ENCODE assay signal across 8 cellular contexts in the genomic region with DNA sequence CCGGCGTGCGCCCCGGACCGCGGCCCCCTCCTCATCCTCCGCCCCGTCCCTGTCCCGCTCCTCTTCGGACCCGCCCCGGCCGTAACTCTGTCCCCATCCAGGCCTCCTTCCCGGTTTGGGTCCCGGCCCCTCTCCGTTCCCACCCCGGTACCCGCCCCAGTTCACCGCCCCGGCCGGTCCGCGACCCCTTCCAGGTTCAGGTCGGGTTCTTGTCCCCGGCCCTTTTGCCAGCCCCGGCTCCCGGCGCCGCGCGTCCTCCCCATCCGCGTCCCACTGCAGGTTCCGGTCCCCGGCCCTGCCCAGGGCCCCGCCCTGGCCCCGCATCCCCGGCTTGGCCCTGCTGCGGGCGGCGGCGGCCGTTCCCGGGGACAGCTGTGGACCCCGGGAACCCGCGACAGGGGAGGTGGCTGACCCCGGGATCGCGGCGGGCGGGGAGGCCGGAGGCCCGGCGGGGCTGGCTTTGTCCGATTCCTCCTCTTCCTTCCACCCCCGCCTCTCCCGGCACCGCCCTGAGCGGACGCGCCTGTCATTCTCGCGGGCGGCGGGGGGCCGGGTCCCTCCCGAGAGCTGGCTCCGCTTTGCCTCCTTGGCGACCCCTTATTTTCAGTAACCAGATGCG. TPM values are rescaled to one million over a fixed set of nuclear protein-coding genes. Genes with fewer than 3 reads are reported as not detected.
DNase-seq lines count a peak whose midpoint lies in the region; ATAC-seq, FAIRE-seq and TF ChIP-seq lines count a peak whose summit lies in the region.

No MANE protein-coding gene starts in this region.

- in situ Hi-C loops in K562 (cut with MboI), result no loop called here

- no peak for TF ChIP-seq EP300 in K562 (IDR thresholded peaks at IDR 0.05; ENCODE audit: low read length)

- no peak for TF ChIP-seq POLR2A in K562 (conservative IDR thresholded peaks at IDR 0.05)

- H3K27ac ChIP-seq in SJSA1 (peak overlapping the region; percentile 92), K562 (ENCODE audit: extremely low read depth, low read depth, low read length) (peak overlapping the region; percentile 96), iPS-20b (ENCODE audit: low read length) (no peak overlapping the region)

- peak; percentile 17 to 40 for DNase-seq in NOMO-1 (lab: John Stamatoyannopoulos, UW; ENCODE audit: unreplicated experiment in 2 of 2)
- DNase-seq in NOMO-1 treated with dmso at 0.1 percent for 144 hours (lab: John Stamatoyannopoulos, UW; ENCODE audit: unreplicated experiment), result no peak
- DNase-seq in SJSA1 (ENCODE audit: low read depth in 1 of 2, low spot score in 2 of 2), result peak; percentile 27 to 49
- DNase-seq in K562 (ENCODE audit: extremely low read depth in 1 of 4, low spot score in 3 of 4), result peak in 3 of 4 experiments; percentile 59 to 63 (median 62)
- no peak for DNase-seq in NCI-H2196 (lab: John Stamatoyannopoulos, UW; ENCODE audit: unreplicated experiment)

- H3K4me1 ChIP-seq in SJSA1 (replicated peaks) (peaks cover 36% of the 10 kb centered on the region), K562 (replicated peaks in 1 of 2; ENCODE audit: control insufficient read depth in 2 of 2, insufficient read depth in 2 of 2, low read length in 2 of 2) (peaks cover 14 to 27% of the 10 kb centered on the region in 2 experiments; a peak in 4 of 5 replicates), iPS-20b (ENCODE audit: insufficient read depth, low read length) (peaks cover 3% of the 10 kb centered on the region; the same call in 1 of the 2 replicates), skeletal muscle satellite cell (ENCODE audit: control insufficient read depth, insufficient read depth, low read length) (peaks cover 43% of the 10 kb centered on the region)

- FAIRE-seq in K562 (lab: Jason Lieb, UNC), result no peak

- no peak for TF ChIP-seq RAD21 in K562 (CRISPR knock-in tag; conservative IDR thresholded peaks at IDR 0.05 in 1 of 2, IDR thresholded peaks at IDR 0.05 in 1 of 2)

- H3K9me1 ChIP-seq in K562 (ENCODE audit: control insufficient read depth, insufficient read depth, low read length), result no peaks in the 10 kb centered on the region

- no peaks in the 10 kb centered on the region for H3K9me3 ChIP-seq in SJSA1 (replicated peaks)
- H3K9me3 ChIP-seq in K562 (replicated peaks; ENCODE audit: control insufficient read depth, insufficient read depth, low read depth, low read length), result no peaks in the 10 kb centered on the region
- no peaks in the 10 kb centered on the region for H3K9me3 ChIP-seq in iPS-20b (ENCODE audit: insufficient read depth, low read depth, low read length)
- H3K9me3 ChIP-seq in skeletal muscle satellite cell (replicated peaks; ENCODE audit: low read length), result no peaks in the 10 kb centered on the region

- H2AFZ ChIP-seq in K562 (ENCODE audit: low read depth, low read length), result peak overlapping the region; percentile 90; the same call in 1 of the 2 replicates

- H3K27me3 ChIP-seq in SJSA1 (replicated peaks) (no peaks in the 10 kb centered on the region), K562 (ENCODE audit: control insufficient read depth in 2 of 2, insufficient read depth in 2 of 2, low read length in 2 of 2) (no peaks in the 10 kb centered on the region), iPS-20b (ENCODE audit: insufficient read depth, low read length) (no peaks in the 10 kb centered on the region; the same call in 1 of the 2 replicates), skeletal muscle satellite cell (ENCODE audit: control insufficient read depth, insufficient read depth, low read length) (no peaks in the 10 kb centered on the region)

- H3K36me3 ChIP-seq in SJSA1, result peaks cover 44% of the 10 kb centered on the region
- peaks cover 7% of the 10 kb centered on the region; the same call in 1 of the 3 replicates for H3K36me3 ChIP-seq in K562 (ENCODE audit: control insufficient read depth, insufficient read depth, low read length)
- H3K36me3 ChIP-seq in iPS-20b (ENCODE audit: insufficient read depth, low read depth, low read length), result no peaks in the 10 kb centered on the region; the same call in 1 of the 2 replicates
- peaks cover 5% of the 10 kb centered on the region for H3K36me3 ChIP-seq in skeletal muscle satellite cell (ENCODE audit: insufficient read depth, low read length)

- 0% methylated on average over 28 of the region's 71 CpGs for WGBS in K562 (ENCODE audit: insufficient coverage, low coverage, missing lambda C conversion rate)

- H3K4me3 ChIP-seq in SJSA1, result peak overlapping the region; percentile 98
- H3K4me3 ChIP-seq in K562, result peak overlapping the region; percentile 85
- peak overlapping the region; percentile 93 for H3K4me3 ChIP-seq in iPS-20b (ENCODE audit: low read length)
- H3K4me3 ChIP-seq in skeletal muscle satellite cell (ENCODE audit: low read length), result peak overlapping the region; percentile 95

- H3K4me2 ChIP-seq in K562 (ENCODE audit: insufficient read depth, low read length) (peak overlapping the region; percentile 89), skeletal muscle satellite cell (ENCODE audit: low read length) (peak overlapping the region; percentile 95)

- peaks cover 11% of the 10 kb centered on the region for H4K20me1 ChIP-seq in K562 (replicated peaks; ENCODE audit: control insufficient read depth, insufficient read depth, low read length)

- intact Hi-C loops in K562 (cut with micrococcal nuclease), result no loop called here

- no peak for TF ChIP-seq CTCF in K562 (IDR thresholded peaks at IDR 0.05 in 2 of 3, conservative IDR thresholded peaks at IDR 0.05 in 1 of 3; ENCODE audit: insufficient read depth in 2 of 3, low read depth in 1 of 3, low read length in 3 of 3)

- BruUV-seq in K562 (replicated peaks; lab: Mats Ljungman, UMichigan), result no TSS peak

- peak; percentile 29 for ATAC-seq in HG02970 (IDR thresholded peaks at IDR 0.05; ENCODE audit: low FRiP score, unreplicated experiment)
- ATAC-seq in K562, result peak; percentile 71

- POLR2A ChIA-PET in K562 (lab: Yijun Ruan, JAX), result interaction anchor here (0.6 to 1.0 kb wide), 3 partner anchors 10 to 297 kb away, joined by 3 to 4 read pairs (median 3); no protein-coding TSS in a partner anchor

- peaks cover 53% of the 10 kb centered on the region for H3K79me2 ChIP-seq in K562 (ENCODE audit: control insufficient read depth, insufficient read depth, low read length)

- CTCF ChIA-PET in K562 (lab: Yijun Ruan, JAX; ENCODE audit: low intra/inter-chr PET ratio), result no interaction called here

- H3K9ac ChIP-seq in K562 (ENCODE audit: insufficient read depth in 1 of 2, low read depth in 2 of 2, low read length in 2 of 2), result peak overlapping the region; percentile 91 to 95
- H3K9ac ChIP-seq in iPS-20b (ENCODE audit: low read depth, low read length), result peak overlapping the region; percentile 95
- H3K9ac ChIP-seq in skeletal muscle satellite cell (ENCODE audit: low read depth, low read length), result peak overlapping the region; percentile 97

TF ChIP-seq in K562, 482 proteins besides CTCF, POLR2A, EP300 and RAD21 (continues in another document):
- TF ChIP-seq KDM1A (IDR thresholded peaks at IDR 0.05), result no peak
- TF ChIP-seq ZNF764 (CRISPR knock-in tag; IDR thresholded peaks at IDR 0.05; ENCODE audit: low read depth), result no peak
- peak; percentile 73; the same call in 1 of the 2 replicates for TF ChIP-seq ZBTB7A (IDR thresholded peaks at IDR 0.05; ENCODE audit: borderline replicate concordance, control insufficient read depth, low read depth, low read length)
- TF ChIP-seq BMI1 (IDR thresholded peaks at IDR 0.05; ENCODE audit: low read length), result no peak
- TF ChIP-seq ZNF197 (CRISPR knock-in tag; IDR thresholded peaks at IDR 0.05; ENCODE audit: low read depth), result no peak
- no peak for TF ChIP-seq SMC3 (conservative IDR thresholded peaks at IDR 0.05; ENCODE audit: insufficient read depth, low read depth, low read length)
- no peak for TF ChIP-seq MEF2D (tag; conservative IDR thresholded peaks at IDR 0.05; ENCODE audit: low read depth)

RNA-seq across cellular contexts. Expression of a gene that starts 0.6 kb away (rescaled TPM):
- 117 and 196 TPM in 2 replicates for total RNA-seq in SJSA1 (2014; rRNA removed; shearing (Covaris generic))
- 259 and 402 TPM in 2 replicates for total RNA-seq in K562 (2011; cell fraction: chromatin; rRNA removed; ENCODE audit: low replicate concordance)
- total RNA-seq in K562 (2011; cell fraction: nucleolus; rRNA removed), result 146 and 151 TPM in 2 replicates
- 202 and 203 TPM in 2 replicates for total RNA-seq in K562 (2011; cell fraction: nucleoplasm; rRNA removed)
- 90.2 and 134 TPM in 2 replicates for total RNA-seq in K562 (2014; rRNA removed)
- total RNA-seq in K562 (2014; rRNA removed; fragmentation: Illumina TruSeq; extraction: Trizol), result 44.9 and 45.4 TPM in 2 replicates
- total RNA-seq in K562 (2015; rRNA removed; fragmentation: Illumina TruSeq; extraction: Trizol), result 51.5 and 54.8 TPM in 2 replicates
- 73.7 and 76.9 TPM in 2 replicates for total RNA-seq in K562 (2021)
- 62.8 and 69.9 TPM in 2 replicates for polyA plus RNA-seq in K562 (2011; rRNA removed)
- polyA plus RNA-seq in K562 (2011; cell fraction: cytosol; rRNA removed), result 50.1 and 69.4 TPM in 2 replicates
- polyA plus RNA-seq in K562 (2011; cell fraction: nucleus; rRNA removed), result 122 and 135 TPM in 2 replicates
- 44.6 and 51.6 TPM in 2 replicates for polyA plus RNA-seq in K562 (2012)
- polyA plus RNA-seq in K562 (2014; fragmentation: Illumina TruSeq; extraction: Trizol), result 39.4 and 43.1 TPM in 2 replicates
- 1 to 10 TPM; 4.9 to 6.2 TPM for polyA plus RNA-seq in K562 (2014; fragmentation: Nextera tagmentation; extraction: Ambion mirVana)
- polyA plus RNA-seq in K562 (2014; rRNA removed), result 112 and 131 TPM in 2 replicates
- polyA minus RNA-seq in K562 (2011; rRNA and poly(A)+ RNA removed), result 72.4 and 77.9 TPM in 2 replicates
- polyA minus RNA-seq in K562 (2011; cell fraction: cytosol; rRNA and poly(A)+ RNA removed), result 27.6 and 35.7 TPM in 2 replicates
- 59.6 and 86.4 TPM in 2 replicates for polyA minus RNA-seq in K562 (2011; cell fraction: nucleus; rRNA and poly(A)+ RNA removed)
- total RNA-seq in skeletal muscle satellite cell (2012; rRNA removed), result 152 and 168 TPM in 2 replicates

Comparison
In these comparisons a context has a peak if more than half of its experiments do, and no peak if none do; other contexts are left out.
1. DNase-seq: peak in NOMO-1 (2 of 2), SJSA1 (2 of 2) and K562 (3 of 4); none in NOMO-1 treated with dmso at 0.1 percent for 144 hours (single experiment) and NCI-H2196 (single experiment).
2. Peak in every context shown above with its lines, with median percentiles within 50 percentile points of each other: H3K4me3 ChIP-seq and H3K9ac ChIP-seq.